ENCODE assay signal across 1 cellular context in genomic region chr1:154183045-154183968, GRCh38.
TF ChIP-seq lines count a peak whose summit lies in the region.

No MANE protein-coding gene starts in this region.

TF ChIP-seq in HepG2, 621 proteins besides CTCF, POLR2A, EP300 and RAD21 (continued from another document and continues in another):
- TF ChIP-seq, protein P1, sequence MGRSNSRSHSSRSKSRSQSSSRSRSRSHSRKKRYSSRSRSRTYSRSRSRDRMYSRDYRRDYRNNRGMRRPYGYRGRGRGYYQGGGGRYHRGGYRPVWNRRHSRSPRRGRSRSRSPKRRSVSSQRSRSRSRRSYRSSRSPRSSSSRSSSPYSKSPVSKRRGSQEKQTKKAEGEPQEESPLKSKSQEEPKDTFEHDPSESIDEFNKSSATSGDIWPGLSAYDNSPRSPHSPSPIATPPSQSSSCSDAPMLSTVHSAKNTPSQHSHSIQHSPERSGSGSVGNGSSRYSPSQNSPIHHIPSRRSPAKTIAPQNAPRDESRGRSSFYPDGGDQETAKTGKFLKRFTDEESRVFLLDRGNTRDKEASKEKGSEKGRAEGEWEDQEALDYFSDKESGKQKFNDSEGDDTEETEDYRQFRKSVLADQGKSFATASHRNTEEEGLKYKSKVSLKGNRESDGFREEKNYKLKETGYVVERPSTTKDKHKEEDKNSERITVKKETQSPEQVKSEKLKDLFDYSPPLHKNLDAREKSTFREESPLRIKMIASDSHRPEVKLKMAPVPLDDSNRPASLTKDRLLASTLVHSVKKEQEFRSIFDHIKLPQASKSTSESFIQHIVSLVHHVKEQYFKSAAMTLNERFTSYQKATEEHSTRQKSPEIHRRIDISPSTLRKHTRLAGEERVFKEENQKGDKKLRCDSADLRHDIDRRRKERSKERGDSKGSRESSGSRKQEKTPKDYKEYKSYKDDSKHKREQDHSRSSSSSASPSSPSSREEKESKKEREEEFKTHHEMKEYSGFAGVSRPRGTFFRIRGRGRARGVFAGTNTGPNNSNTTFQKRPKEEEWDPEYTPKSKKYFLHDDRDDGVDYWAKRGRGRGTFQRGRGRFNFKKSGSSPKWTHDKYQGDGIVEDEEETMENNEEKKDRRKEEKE (IDR thresholded peaks at IDR 0.05), result no peak
- TF ChIP-seq NFATC3 (CRISPR knock-in tag; IDR thresholded peaks at IDR 0.05) (0 out of 2 replicates have a peak, but pooled peaks have one; percentile 73), ZNF331 (CRISPR knock-in tag; IDR thresholded peaks at IDR 0.05) (peak; percentile 93), ZNF878 (CRISPR knock-in tag; IDR thresholded peaks at IDR 0.05) (no peak), HOXD1 (CRISPR knock-in tag; IDR thresholded peaks at IDR 0.05) (peak; percentile 70; the same call in 1 of the 2 replicates), AGO1 (IDR thresholded peaks at IDR 0.05; ENCODE audit: low read depth, low read length, poor library complexity, severe bottlenecking) (no peak), ZZZ3 (CRISPR knock-in tag; IDR thresholded peaks at IDR 0.05; ENCODE audit: borderline replicate concordance) (peak; percentile 40; the same call in 1 of the 2 replicates), RFXAP (CRISPR knock-in tag; IDR thresholded peaks at IDR 0.05; ENCODE audit: borderline replicate concordance) (peak; percentile 82; the same call in 1 of the 2 replicates), ZNF207 (IDR thresholded peaks at IDR 0.05; ENCODE audit: borderline replicate concordance) (no peak), THAP8 (CRISPR knock-in tag; IDR thresholded peaks at IDR 0.05; ENCODE audit: borderline replicate concordance) (no peak), TARDBP (CRISPR knock-in tag; IDR thresholded peaks at IDR 0.05) (peak; percentile 91), BORCS8-MEF2B (CRISPR knock-in tag; IDR thresholded peaks at IDR 0.05) (peak; percentile 91), ISL2 (CRISPR knock-in tag; IDR thresholded peaks at IDR 0.05) (peak; percentile 71), SRSF4 (IDR thresholded peaks at IDR 0.05; ENCODE audit: low read depth, low read length, poor library complexity, severe bottlenecking) (no peak), ZKSCAN1 (IDR thresholded peaks at IDR 0.05; ENCODE audit: low read length) (no peak), ZNF10 (CRISPR knock-in tag; IDR thresholded peaks at IDR 0.05; ENCODE audit: borderline replicate concordance, low read depth) (no peak), ASH2L (IDR thresholded peaks at IDR 0.05; ENCODE audit: insufficient read length, low read depth, low read length) (peak; percentile 55), ZEB1 (IDR thresholded peaks at IDR 0.05; ENCODE audit: insufficient replicate concordance, low read depth) (no peak), ZNF329 (CRISPR knock-in tag; IDR thresholded peaks at IDR 0.05; ENCODE audit: low read depth) (peak; percentile 91), CC2D1A (CRISPR knock-in tag; IDR thresholded peaks at IDR 0.05) (no peak), HMGXB3 (CRISPR knock-in tag; IDR thresholded peaks at IDR 0.05; ENCODE audit: borderline replicate concordance) (peak; percentile 98), ZNF703 (CRISPR knock-in tag; IDR thresholded peaks at IDR 0.05; ENCODE audit: borderline replicate concordance) (no peak), MYNN (CRISPR knock-in tag; IDR thresholded peaks at IDR 0.05; ENCODE audit: low read depth) (no peak; the same call in 1 of the 2 replicates), ZNF773 (CRISPR knock-in tag; IDR thresholded peaks at IDR 0.05; ENCODE audit: borderline replicate concordance) (no peak), ZNF607 (CRISPR knock-in tag; IDR thresholded peaks at IDR 0.05; ENCODE audit: borderline replicate concordance) (peak; percentile 58; the same call in 1 of the 2 replicates), SMAD9 (CRISPR knock-in tag; IDR thresholded peaks at IDR 0.05) (peak; percentile 81; the same call in 1 of the 2 replicates), GFI1 (CRISPR knock-in tag; IDR thresholded peaks at IDR 0.05; ENCODE audit: borderline replicate concordance) (no peak), ZNF609 (CRISPR knock-in tag; IDR thresholded peaks at IDR 0.05; ENCODE audit: borderline replicate concordance) (no peak), ZFX (CRISPR knock-in tag; IDR thresholded peaks at IDR 0.05; ENCODE audit: low read depth) (peak; percentile 87), TFAP4 (IDR thresholded peaks at IDR 0.05; ENCODE audit: borderline replicate concordance, low read depth) (peak; percentile 32; the same call in 1 of the 2 replicates), KLF11 (CRISPR knock-in tag; IDR thresholded peaks at IDR 0.05) (peak; percentile 72; the same call in 1 of the 2 replicates), ZNF34 (CRISPR knock-in tag; IDR thresholded peaks at IDR 0.05; ENCODE audit: borderline replicate concordance) (no peak), ZNF460 (CRISPR knock-in tag; IDR thresholded peaks at IDR 0.05; ENCODE audit: borderline replicate concordance) (no peak), PCBP2 (optimal IDR thresholded peaks at IDR 0.05; ENCODE audit: low read depth, low read length, poor library complexity, severe bottlenecking) (no peak), MED13 (CRISPR knock-in tag; IDR thresholded peaks at IDR 0.05) (no peak), ZNF326 (CRISPR knock-in tag; IDR thresholded peaks at IDR 0.05; ENCODE audit: borderline replicate concordance) (no peak), ZNF30 (CRISPR knock-in tag; IDR thresholded peaks at IDR 0.05) (no peak)
- TF ChIP-seq, protein P2, sequence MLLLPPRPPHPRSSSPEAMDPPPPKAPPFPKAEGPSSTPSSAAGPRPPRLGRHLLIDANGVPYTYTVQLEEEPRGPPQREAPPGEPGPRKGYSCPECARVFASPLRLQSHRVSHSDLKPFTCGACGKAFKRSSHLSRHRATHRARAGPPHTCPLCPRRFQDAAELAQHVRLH (CRISPR knock-in tag; IDR thresholded peaks at IDR 0.05; ENCODE audit: borderline replicate concordance, low read depth), result peak; percentile 91; the same call in 1 of the 2 replicates
- TF ChIP-seq, protein P3, sequence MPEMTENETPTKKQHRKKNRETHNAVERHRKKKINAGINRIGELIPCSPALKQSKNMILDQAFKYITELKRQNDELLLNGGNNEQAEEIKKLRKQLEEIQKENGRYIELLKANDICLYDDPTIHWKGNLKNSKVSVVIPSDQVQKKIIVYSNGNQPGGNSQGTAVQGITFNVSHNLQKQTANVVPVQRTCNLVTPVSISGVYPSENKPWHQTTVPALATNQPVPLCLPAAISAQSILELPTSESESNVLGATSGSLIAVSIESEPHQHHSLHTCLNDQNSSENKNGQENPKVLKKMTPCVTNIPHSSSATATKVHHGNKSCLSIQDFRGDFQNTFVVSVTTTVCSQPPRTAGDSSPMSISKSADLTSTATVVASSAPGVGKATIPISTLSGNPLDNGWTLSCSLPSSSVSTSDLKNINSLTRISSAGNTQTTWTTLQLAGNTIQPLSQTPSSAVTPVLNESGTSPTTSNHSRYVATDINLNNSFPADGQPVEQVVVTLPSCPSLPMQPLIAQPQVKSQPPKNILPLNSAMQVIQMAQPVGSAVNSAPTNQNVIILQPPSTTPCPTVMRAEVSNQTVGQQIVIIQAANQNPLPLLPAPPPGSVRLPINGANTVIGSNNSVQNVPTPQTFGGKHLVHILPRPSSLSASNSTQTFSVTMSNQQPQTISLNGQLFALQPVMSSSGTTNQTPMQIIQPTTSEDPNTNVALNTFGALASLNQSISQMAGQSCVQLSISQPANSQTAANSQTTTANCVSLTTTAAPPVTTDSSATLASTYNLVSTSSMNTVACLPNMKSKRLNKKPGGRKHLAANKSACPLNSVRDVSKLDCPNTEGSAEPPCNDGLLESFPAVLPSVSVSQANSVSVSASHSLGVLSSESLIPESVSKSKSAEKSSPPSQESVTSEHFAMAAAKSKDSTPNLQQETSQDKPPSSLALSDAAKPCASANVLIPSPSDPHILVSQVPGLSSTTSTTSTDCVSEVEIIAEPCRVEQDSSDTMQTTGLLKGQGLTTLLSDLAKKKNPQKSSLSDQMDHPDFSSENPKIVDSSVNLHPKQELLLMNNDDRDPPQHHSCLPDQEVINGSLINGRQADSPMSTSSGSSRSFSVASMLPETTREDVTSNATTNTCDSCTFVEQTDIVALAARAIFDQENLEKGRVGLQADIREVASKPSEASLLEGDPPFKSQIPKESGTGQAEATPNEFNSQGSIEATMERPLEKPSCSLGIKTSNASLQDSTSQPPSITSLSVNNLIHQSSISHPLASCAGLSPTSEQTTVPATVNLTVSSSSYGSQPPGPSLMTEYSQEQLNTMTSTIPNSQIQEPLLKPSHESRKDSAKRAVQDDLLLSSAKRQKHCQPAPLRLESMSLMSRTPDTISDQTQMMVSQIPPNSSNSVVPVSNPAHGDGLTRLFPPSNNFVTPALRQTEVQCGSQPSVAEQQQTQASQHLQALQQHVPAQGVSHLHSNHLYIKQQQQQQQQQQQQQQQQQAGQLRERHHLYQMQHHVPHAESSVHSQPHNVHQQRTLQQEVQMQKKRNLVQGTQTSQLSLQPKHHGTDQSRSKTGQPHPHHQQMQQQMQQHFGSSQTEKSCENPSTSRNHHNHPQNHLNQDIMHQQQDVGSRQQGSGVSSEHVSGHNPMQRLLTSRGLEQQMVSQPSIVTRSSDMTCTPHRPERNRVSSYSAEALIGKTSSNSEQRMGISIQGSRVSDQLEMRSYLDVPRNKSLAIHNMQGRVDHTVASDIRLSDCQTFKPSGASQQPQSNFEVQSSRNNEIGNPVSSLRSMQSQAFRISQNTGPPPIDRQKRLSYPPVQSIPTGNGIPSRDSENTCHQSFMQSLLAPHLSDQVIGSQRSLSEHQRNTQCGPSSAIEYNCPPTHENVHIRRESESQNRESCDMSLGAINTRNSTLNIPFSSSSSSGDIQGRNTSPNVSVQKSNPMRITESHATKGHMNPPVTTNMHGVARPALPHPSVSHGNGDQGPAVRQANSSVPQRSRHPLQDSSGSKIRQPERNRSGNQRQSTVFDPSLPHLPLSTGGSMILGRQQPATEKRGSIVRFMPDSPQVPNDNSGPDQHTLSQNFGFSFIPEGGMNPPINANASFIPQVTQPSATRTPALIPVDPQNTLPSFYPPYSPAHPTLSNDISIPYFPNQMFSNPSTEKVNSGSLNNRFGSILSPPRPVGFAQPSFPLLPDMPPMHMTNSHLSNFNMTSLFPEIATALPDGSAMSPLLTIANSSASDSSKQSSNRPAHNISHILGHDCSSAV (CRISPR knock-in tag; IDR thresholded peaks at IDR 0.05; ENCODE audit: borderline replicate concordance), result no peak
